ENCODE assay signal across 7 cellular contexts in genomic region chr13:47556703-47557102, GRCh38.
"Had no signal": no experiment of that assay in that cellular context is flagged by ENCODE, and none has a peak within 500 bp of the region (broad histone marks: within the 10 kb centered on the region; RNA-seq: fewer than 3 reads in every experiment).

No MANE protein-coding gene starts in this region.

- H3K27ac ChIP-seq: HL-60 had no signal

- DNase-seq: IMR-90, KBM-7, KG1 had no signal

- H3K4me1 Mint-ChIP-seq: IgD-negative memory B cell had no signal

- H3K27ac Mint-ChIP-seq: IgD-negative memory B cell had no signal

- H3K4me3 ChIP-seq: K562 had no signal

- H3K4me3 Mint-ChIP-seq: IgD-negative memory B cell had no signal

- ATAC-seq: HepG2, K562 had no signal
